Comparison of ENCODE assay signal across 1 cellular context in the genomic region with DNA sequence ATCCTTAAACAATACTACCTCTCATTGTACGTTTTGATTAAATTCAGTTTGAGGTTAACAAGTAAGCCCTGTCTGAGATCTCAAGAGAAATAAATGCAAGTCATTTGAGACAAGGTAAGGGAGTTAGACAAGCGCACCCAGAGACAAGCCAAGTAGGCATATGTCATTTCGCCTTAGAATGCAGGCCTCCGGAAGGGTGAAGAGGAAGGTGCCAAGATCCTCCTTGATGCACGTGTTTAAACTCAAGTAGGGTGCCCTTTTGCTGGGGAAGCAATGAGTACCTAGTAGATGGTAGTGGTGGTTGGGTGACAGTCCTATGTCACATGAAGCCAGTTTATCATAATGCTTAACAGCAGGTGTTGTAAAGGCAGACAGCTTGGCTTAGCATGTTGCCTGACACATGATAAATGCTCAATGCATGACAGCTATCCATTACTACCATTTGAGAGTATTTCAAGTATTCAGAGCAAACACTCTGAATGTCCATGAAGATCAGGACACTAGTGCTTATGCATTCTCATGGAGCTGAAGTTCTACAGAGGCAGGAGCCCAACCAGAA.
TF ChIP-seq lines count a peak whose summit lies in the region.

No MANE protein-coding gene starts in this region.

TF ChIP-seq in IMR-90, 13 proteins besides CTCF, POLR2A, EP300 and RAD21 (continued from another document):
- TF ChIP-seq RCOR1 (IDR thresholded peaks at IDR 0.05; ENCODE audit: insufficient replicate concordance, low read length), result no peak
- no peak for TF ChIP-seq SMC3 (IDR thresholded peaks at IDR 0.05; ENCODE audit: low read depth, low read length)
- TF ChIP-seq, protein P1, sequence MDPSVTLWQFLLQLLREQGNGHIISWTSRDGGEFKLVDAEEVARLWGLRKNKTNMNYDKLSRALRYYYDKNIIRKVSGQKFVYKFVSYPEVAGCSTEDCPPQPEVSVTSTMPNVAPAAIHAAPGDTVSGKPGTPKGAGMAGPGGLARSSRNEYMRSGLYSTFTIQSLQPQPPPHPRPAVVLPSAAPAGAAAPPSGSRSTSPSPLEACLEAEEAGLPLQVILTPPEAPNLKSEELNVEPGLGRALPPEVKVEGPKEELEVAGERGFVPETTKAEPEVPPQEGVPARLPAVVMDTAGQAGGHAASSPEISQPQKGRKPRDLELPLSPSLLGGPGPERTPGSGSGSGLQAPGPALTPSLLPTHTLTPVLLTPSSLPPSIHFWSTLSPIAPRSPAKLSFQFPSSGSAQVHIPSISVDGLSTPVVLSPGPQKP (IDR thresholded peaks at IDR 0.05; ENCODE audit: borderline replicate concordance, low read depth, low read length), result no peak
- TF ChIP-seq FOS (IDR thresholded peaks at IDR 0.05; ENCODE audit: low read depth, low read length), result no peak
- TF ChIP-seq MXI1 (IDR thresholded peaks at IDR 0.05; ENCODE audit: borderline replicate concordance, low read depth, low read length), result no peak
- TF ChIP-seq, protein P2, sequence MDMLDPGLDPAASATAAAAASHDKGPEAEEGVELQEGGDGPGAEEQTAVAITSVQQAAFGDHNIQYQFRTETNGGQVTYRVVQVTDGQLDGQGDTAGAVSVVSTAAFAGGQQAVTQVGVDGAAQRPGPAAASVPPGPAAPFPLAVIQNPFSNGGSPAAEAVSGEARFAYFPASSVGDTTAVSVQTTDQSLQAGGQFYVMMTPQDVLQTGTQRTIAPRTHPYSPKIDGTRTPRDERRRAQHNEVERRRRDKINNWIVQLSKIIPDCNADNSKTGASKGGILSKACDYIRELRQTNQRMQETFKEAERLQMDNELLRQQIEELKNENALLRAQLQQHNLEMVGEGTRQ (IDR thresholded peaks at IDR 0.05; ENCODE audit: low read depth, low read length), result no peak
- TF ChIP-seq CEBPB (IDR thresholded peaks at IDR 0.05; ENCODE audit: low read depth, low read length), result no peak
- TF ChIP-seq RFX5 (IDR thresholded peaks at IDR 0.05; ENCODE audit: low read depth, low read length), result no peak
